In genomic region chr6:39530201-39530759, GRCh38 we compare ENCODE assay signal across 9 cellular contexts.
DNase-seq lines count a peak whose midpoint lies in the region; ATAC-seq and TF ChIP-seq lines count a peak whose summit lies in the region.
"Had no signal": no experiment of that assay in that cellular context is flagged by ENCODE, and none has a peak within 500 bp of the region (broad histone marks: within the 10 kb centered on the region; RNA-seq: fewer than 3 reads in every experiment).

No MANE protein-coding gene starts in this region.

- DNase-seq in GM03348 (ENCODE audit: low spot score): peak; percentile 37
- DNase-seq in fibroblast of mammary gland (ENCODE audit: low read depth): peak; percentile 55
- DNase-seq in stimulated activated CD4-positive, alpha-beta T cell treated with anti-CD3 and anti-CD28 coated beads, Interleukin-15, amount 100 ng/mL, for 24 hours: no peak
- no peak for DNase-seq in NCI-H1694 treated with DMSO at 0.1 percent for 48 hours (lab: John Stamatoyannopoulos, UW)
- no peak for DNase-seq in midbrain (lab: John Stamatoyannopoulos, UW)
- no peak for DNase-seq in SIG-M5 treated with dmso at 0.1 percent for 504 hours (lab: John Stamatoyannopoulos, UW; ENCODE audit: unreplicated experiment)
- DNase-seq: heart right ventricle had no signal

- no peak for TF ChIP-seq CTCF in fibroblast of mammary gland (conservative IDR thresholded peaks at IDR 0.05; ENCODE audit: control insufficient read depth, insufficient read depth, low read depth, low read length)

- H3K4me3 ChIP-seq in fibroblast of mammary gland (ENCODE audit: control insufficient read depth, low read depth, low read length): no peak overlapping the region

- ATAC-seq in GM19455 (IDR thresholded peaks at IDR 0.05; ENCODE audit: unreplicated experiment) (peak; percentile 99), HG03442 (IDR thresholded peaks at IDR 0.05; ENCODE audit: unreplicated experiment) (peak; percentile 99)

Comparison
In these comparisons a context has a peak if more than half of its experiments do, and no peak if none do; other contexts are left out.
1. DNase-seq: peak in GM03348 (single experiment) and fibroblast of mammary gland (single experiment); none in stimulated activated CD4-positive, alpha-beta T cell treated with anti-CD3 and anti-CD28 coated beads, Interleukin-15, amount 100 ng/mL, for 24 hours (single experiment), NCI-H1694 treated with DMSO at 0.1 percent for 48 hours (single experiment), midbrain (single experiment) and SIG-M5 treated with dmso at 0.1 percent for 504 hours (single experiment).